ENCODE assay signal across 12 cellular contexts in genomic region chr1:228849011-228849541, GRCh38.
DNase-seq lines count a peak whose midpoint lies in the region; ATAC-seq, FAIRE-seq and TF ChIP-seq lines count a peak whose summit lies in the region.
"Had no signal": no experiment of that assay in that cellular context is flagged by ENCODE, and none has a peak within 500 bp of the region (broad histone marks: within the 10 kb centered on the region; RNA-seq: fewer than 3 reads in every experiment).

No MANE protein-coding gene starts in this region.

- POLR2A ChIA-PET in GM12878 (lab: Charles Lee): interaction anchor here (0.6 to 1.4 kb wide), 6 partner anchors 9 to 24 kb away, joined by 3 to 5 read pairs (median 3); no protein-coding TSS in a partner anchor

- RAD21 ChIA-PET in GM12878 (lab: Charles Lee; ENCODE audit: unreplicated experiment): interaction anchor here (1.0 to 4.4 kb wide), 8 partner anchors 7 to 41 kb away, joined by 3 to 33 read pairs (median 11); no protein-coding TSS in a partner anchor

- H3K9me3 ChIP-seq in GM12878 (replicated peaks; ENCODE audit: control insufficient read depth, insufficient read depth, low read length): no peaks in the 10 kb centered on the region

- DNase-seq in activated CD8-positive, alpha-beta memory T cell treated with anti-CD3 and anti-CD28 coated beads for 24 hours: peak; percentile 21
- DNase-seq in activated CD8-positive, alpha-beta memory T cell treated with anti-CD3 and anti-CD28 coated beads, Interleukin-2, amount 50 U/mL, for 4 hours: no peak
- peak; percentile 59 for DNase-seq in GM12878 (ENCODE audit: low read depth, low spot score)
- DNase-seq in type B pancreatic cell (ENCODE audit: extremely low spot score, unreplicated experiment): no peak
- no peak for DNase-seq in omental fat pad (ENCODE audit: low spot score)
- no peak for DNase-seq in DMS79 (lab: John Stamatoyannopoulos, UW)
- no peak for DNase-seq in natural killer cell treated with Interleukin-12 subunit alpha and Interleukin-12 subunit beta and Interleukin-15 and Interleukin-18, amount 100 ng/mL, for 72 hours (ENCODE audit: low spot score)
- DNase-seq: activated B cell treated with CpG ODN at 0.5 μM for 24 hours; NCI-H2107; stimulated activated CD4-positive, alpha-beta T cell treated with anti-CD3 and anti-CD28 coated beads, Interleukin-12 subunit alpha, Interleukin-12 subunit beta, amount 100 ng/mL, for 4 hours had no signal

- peaks cover 25% of the 10 kb centered on the region for H3K4me1 Mint-ChIP-seq in type B pancreatic cell (ENCODE audit: unreplicated experiment)
- no peaks in the 10 kb centered on the region for H3K4me1 Mint-ChIP-seq in natural killer cell treated with Interleukin-12 subunit alpha and Interleukin-12 subunit beta and Interleukin-15 and Interleukin-18, amount 100 ng/mL, for 72 hours (ENCODE audit: low read depth in 2 of 2)

- no peaks in the 10 kb centered on the region for H3K27me3 ChIP-seq in GM12878 (replicated peaks in 1 of 2; ENCODE audit: control insufficient read depth in 2 of 2, insufficient read depth in 2 of 2, low read length in 1 of 2)

- ATAC-seq in HG03159 (IDR thresholded peaks at IDR 0.05; ENCODE audit: unreplicated experiment): peak; percentile 90
- ATAC-seq in GM12878: peak; percentile 83
- no peak for ATAC-seq in omental fat pad (ENCODE audit: low FRiP score)
- ATAC-seq in natural killer cell treated with Interleukin-12 subunit alpha and Interleukin-12 subunit beta and Interleukin-15 and Interleukin-18, amount 100 ng/mL, for 72 hours: no peak

- FAIRE-seq in GM12878 (lab: Jason Lieb, UNC): no peak

- no peaks in the 10 kb centered on the region for H4K20me1 ChIP-seq in GM12878 (ENCODE audit: control insufficient read depth, insufficient read depth)

- no peaks in the 10 kb centered on the region for H3K36me3 ChIP-seq in GM12878 (ENCODE audit: control insufficient read depth in 2 of 2, insufficient read depth in 2 of 2, low read length in 1 of 2)

- BruUV-seq in GM12878 (replicated peaks; lab: Mats Ljungman, UMichigan): no TSS peak

- no peak overlapping the region for H3K4me3 ChIP-seq in GM12878

- no peak overlapping the region for H3K27ac ChIP-seq in GM12878 (ENCODE audit: control insufficient read depth, insufficient read depth)
- H3K27ac ChIP-seq: epithelial cell of prostate had no signal

- 0% methylated on average over 3 of the region's 3 CpGs for WGBS in GM12878 (ENCODE audit: insufficient coverage, insufficient replicate concordance, low lambda C conversion rate, missing lambda C conversion rate)

- no peak overlapping the region for H3K4me3 Mint-ChIP-seq in type B pancreatic cell
- no peak overlapping the region for H3K4me3 Mint-ChIP-seq in natural killer cell treated with Interleukin-12 subunit alpha and Interleukin-12 subunit beta and Interleukin-15 and Interleukin-18, amount 100 ng/mL, for 72 hours
- H3K4me3 Mint-ChIP-seq: activated B cell treated with CpG ODN at 0.5 μM for 24 hours had no signal

- H3K27ac Mint-ChIP-seq in type B pancreatic cell: peak overlapping the region; percentile 82
- no peak overlapping the region for H3K27ac Mint-ChIP-seq in natural killer cell treated with Interleukin-12 subunit alpha and Interleukin-12 subunit beta and Interleukin-15 and Interleukin-18, amount 100 ng/mL, for 72 hours
- H3K27ac Mint-ChIP-seq: activated B cell treated with CpG ODN at 0.5 μM for 24 hours had no signal

- SMC1A ChIA-PET in GM12878 (lab: Charles Lee; ENCODE audit: uncharacterized antibody, unreplicated experiment): interaction anchor here (0.7 to 4.3 kb wide), 13 partner anchors 7 to 50 kb away, joined by 3 to 23 read pairs (median 6); no protein-coding TSS in a partner anchor

- H3K9ac ChIP-seq in GM12878 (ENCODE audit: control insufficient read depth, insufficient read depth, low read length): no peak overlapping the region

- no peak overlapping the region for H3K4me2 ChIP-seq in GM12878 (ENCODE audit: control insufficient read depth, insufficient read depth)

- H3K79me2 ChIP-seq in GM12878 (ENCODE audit: control insufficient read depth, insufficient read depth, low read length): no peaks in the 10 kb centered on the region

- TF ChIP-seq EP300 in GM12878 (IDR thresholded peaks at IDR 0.05; ENCODE audit: borderline replicate concordance in 1 of 2, control insufficient read depth in 1 of 2, low read depth in 2 of 2, low read length in 2 of 2): peak; percentile 64 to 68; a peak in 2 of 4 replicates

- in situ Hi-C loops in GM12878 (cut with MboI): no loop called here

- H3K9me3 Mint-ChIP-seq in type B pancreatic cell: no peaks in the 10 kb centered on the region
- no peaks in the 10 kb centered on the region for H3K9me3 Mint-ChIP-seq in natural killer cell treated with Interleukin-12 subunit alpha and Interleukin-12 subunit beta and Interleukin-15 and Interleukin-18, amount 100 ng/mL, for 72 hours
- H3K9me3 Mint-ChIP-seq: activated B cell treated with CpG ODN at 0.5 μM for 24 hours had no signal

- TF ChIP-seq RAD21 in GM12878 (IDR thresholded peaks at IDR 0.05; ENCODE audit: insufficient read depth, low read depth, low read length): no peak

- CTCF ChIA-PET in GM12878 (lab: Yijun Ruan, JAX): interaction anchor here (1.0 to 1.6 kb wide), 4 partner anchors 11 to 21 kb away, joined by 3 to 5 read pairs (median 4); no protein-coding TSS in a partner anchor

- H3K27me3 Mint-ChIP-seq in type B pancreatic cell: no peaks in the 10 kb centered on the region
- H3K27me3 Mint-ChIP-seq in natural killer cell treated with Interleukin-12 subunit alpha and Interleukin-12 subunit beta and Interleukin-15 and Interleukin-18, amount 100 ng/mL, for 72 hours: peaks cover 0 to 10% of the 10 kb centered on the region in 2 donors

- no peak for TF ChIP-seq POLR2A in GM12878 (IDR thresholded peaks at IDR 0.05; ENCODE audit: low read depth, low read length)

- H3K4me1 ChIP-seq in GM12878 (ENCODE audit: control insufficient read depth, insufficient read depth, low read length): no peaks in the 10 kb centered on the region

- intact Hi-C loops in GM12878 (cut with micrococcal nuclease; ENCODE audit: unreplicated experiment): loop anchor here (1.0 to 5.0 kb wide), 2 partner anchors 18 to 47 kb away; no protein-coding TSS in a partner anchor

- peaks cover 4% of the 10 kb centered on the region for H3K36me3 Mint-ChIP-seq in type B pancreatic cell
- no peaks in the 10 kb centered on the region for H3K36me3 Mint-ChIP-seq in natural killer cell treated with Interleukin-12 subunit alpha and Interleukin-12 subunit beta and Interleukin-15 and Interleukin-18, amount 100 ng/mL, for 72 hours

- no peak overlapping the region for H2AFZ ChIP-seq in GM12878 (ENCODE audit: control insufficient read depth, low read depth, low read length)

- no peak for TF ChIP-seq CTCF in GM12878 (IDR thresholded peaks at IDR 0.05 in 2 of 3, conservative IDR thresholded peaks at IDR 0.05 in 1 of 3; ENCODE audit: control insufficient read depth in 2 of 3, extremely low read depth in 1 of 3, insufficient read depth in 1 of 3, low read depth in 3 of 3, low read length in 3 of 3)
- no peak for TF ChIP-seq CTCF in type B pancreatic cell (conservative IDR thresholded peaks at IDR 0.05)
- TF ChIP-seq CTCF in omental fat pad (IDR thresholded peaks at IDR 0.05): no peak

TF ChIP-seq in GM12878, 131 proteins besides CTCF, POLR2A, EP300 and RAD21 (continues in another document):
- TF ChIP-seq SRF (IDR thresholded peaks at IDR 0.05; ENCODE audit: low read depth in 2 of 2, low read length in 2 of 2): no peak
- TF ChIP-seq, protein P1, sequence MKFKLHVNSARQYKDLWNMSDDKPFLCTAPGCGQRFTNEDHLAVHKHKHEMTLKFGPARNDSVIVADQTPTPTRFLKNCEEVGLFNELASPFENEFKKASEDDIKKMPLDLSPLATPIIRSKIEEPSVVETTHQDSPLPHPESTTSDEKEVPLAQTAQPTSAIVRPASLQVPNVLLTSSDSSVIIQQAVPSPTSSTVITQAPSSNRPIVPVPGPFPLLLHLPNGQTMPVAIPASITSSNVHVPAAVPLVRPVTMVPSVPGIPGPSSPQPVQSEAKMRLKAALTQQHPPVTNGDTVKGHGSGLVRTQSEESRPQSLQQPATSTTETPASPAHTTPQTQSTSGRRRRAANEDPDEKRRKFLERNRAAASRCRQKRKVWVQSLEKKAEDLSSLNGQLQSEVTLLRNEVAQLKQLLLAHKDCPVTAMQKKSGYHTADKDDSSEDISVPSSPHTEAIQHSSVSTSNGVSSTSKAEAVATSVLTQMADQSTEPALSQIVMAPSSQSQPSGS (IDR thresholded peaks at IDR 0.05; ENCODE audit: low read length): no peak
- no peak for TF ChIP-seq FOS (IDR thresholded peaks at IDR 0.05; ENCODE audit: borderline replicate concordance, extremely low read depth, insufficient read length)
- TF ChIP-seq, protein P2, sequence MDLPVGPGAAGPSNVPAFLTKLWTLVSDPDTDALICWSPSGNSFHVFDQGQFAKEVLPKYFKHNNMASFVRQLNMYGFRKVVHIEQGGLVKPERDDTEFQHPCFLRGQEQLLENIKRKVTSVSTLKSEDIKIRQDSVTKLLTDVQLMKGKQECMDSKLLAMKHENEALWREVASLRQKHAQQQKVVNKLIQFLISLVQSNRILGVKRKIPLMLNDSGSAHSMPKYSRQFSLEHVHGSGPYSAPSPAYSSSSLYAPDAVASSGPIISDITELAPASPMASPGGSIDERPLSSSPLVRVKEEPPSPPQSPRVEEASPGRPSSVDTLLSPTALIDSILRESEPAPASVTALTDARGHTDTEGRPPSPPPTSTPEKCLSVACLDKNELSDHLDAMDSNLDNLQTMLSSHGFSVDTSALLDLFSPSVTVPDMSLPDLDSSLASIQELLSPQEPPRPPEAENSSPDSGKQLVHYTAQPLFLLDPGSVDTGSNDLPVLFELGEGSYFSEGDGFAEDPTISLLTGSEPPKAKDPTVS (IDR thresholded peaks at IDR 0.05; ENCODE audit: low read depth, low read length): no peak
- TF ChIP-seq SUPT20H (IDR thresholded peaks at IDR 0.05; ENCODE audit: borderline replicate concordance, control insufficient read depth, low read depth, low read length): no peak
- no peak for TF ChIP-seq MLLT1 (IDR thresholded peaks at IDR 0.05)

Comparison
In these comparisons a context has a peak if more than half of its experiments do, and no peak if none do; other contexts are left out.
1. DNase-seq: peak in activated CD8-positive, alpha-beta memory T cell treated with anti-CD3 and anti-CD28 coated beads for 24 hours (single experiment) and GM12878 (single experiment); none in activated CD8-positive, alpha-beta memory T cell treated with anti-CD3 and anti-CD28 coated beads, Interleukin-2, amount 50 U/mL, for 4 hours (single experiment), type B pancreatic cell (single experiment), omental fat pad (single experiment), DMS79 (single experiment) and natural killer cell treated with Interleukin-12 subunit alpha and Interleukin-12 subunit beta and Interleukin-15 and Interleukin-18, amount 100 ng/mL, for 72 hours (single experiment).
2. ATAC-seq: peak in HG03159 (single experiment) and GM12878 (single experiment); none in omental fat pad (single experiment) and natural killer cell treated with Interleukin-12 subunit alpha and Interleukin-12 subunit beta and Interleukin-15 and Interleukin-18, amount 100 ng/mL, for 72 hours (0 of 2).